In the genomic region with DNA sequence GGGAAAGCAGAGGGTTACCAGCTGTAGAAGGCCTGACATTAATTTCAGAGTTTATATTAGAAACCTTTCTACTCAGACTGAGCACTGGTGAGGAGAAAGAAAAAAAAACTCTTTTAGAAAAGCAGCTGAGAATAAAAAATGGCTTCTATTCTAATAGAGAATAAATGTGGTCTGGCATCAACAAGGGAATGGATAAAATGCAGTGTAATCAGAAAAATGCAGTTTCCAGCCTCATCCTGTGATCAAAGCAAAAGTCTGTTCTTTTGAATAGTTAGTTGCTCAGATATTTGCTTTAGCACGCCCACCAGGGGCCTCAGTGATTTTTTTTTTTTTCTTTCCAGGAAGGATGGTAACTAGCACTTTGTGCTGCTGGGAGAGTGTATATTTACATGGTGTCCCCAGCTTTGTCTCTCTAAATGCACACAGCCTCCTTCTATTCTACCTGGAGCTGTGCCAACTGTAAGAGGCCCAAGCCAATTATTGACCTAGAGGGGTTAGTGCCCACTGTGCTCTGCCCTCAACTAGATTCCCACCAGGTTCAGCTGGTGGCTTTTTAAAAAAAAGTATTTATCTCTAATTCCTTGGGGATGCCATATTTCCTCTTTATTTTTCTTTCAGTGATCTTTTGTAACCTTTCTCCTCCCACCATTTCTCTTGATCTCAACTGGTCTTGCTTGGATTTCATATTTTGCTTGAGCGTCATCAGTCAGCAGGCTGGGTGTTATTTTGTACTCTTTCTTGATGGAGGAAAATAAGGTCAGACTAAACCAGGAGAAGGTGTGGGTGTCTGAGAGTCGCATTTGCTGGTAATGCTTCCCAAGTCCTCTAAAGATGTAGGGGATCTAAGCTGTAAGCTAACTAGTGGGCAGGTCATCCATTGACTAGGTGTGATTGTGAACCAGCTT, we compare ENCODE assay signal across 1 cellular context.
TF ChIP-seq lines count a peak whose summit lies in the region.

No MANE protein-coding gene starts in this region.

TF ChIP-seq in H1, 55 proteins besides CTCF, POLR2A, EP300 and RAD21:
- TF ChIP-seq CHD2 (IDR thresholded peaks at IDR 0.05; ENCODE audit: low read length) (no peak), RNF2 (IDR thresholded peaks at IDR 0.05; ENCODE audit: borderline replicate concordance, low read depth, low read length, missing control alignments, poor library complexity, severe bottlenecking) (no peak), EGR1 (IDR thresholded peaks at IDR 0.05; ENCODE audit: borderline replicate concordance, low read depth, low read length) (no peak), KDM5A (IDR thresholded peaks at IDR 0.05; ENCODE audit: low read length) (no peak), BRCA1 (IDR thresholded peaks at IDR 0.05; ENCODE audit: low read depth, low read length) (no peak), KDM4A (IDR thresholded peaks at IDR 0.05; ENCODE audit: low read depth, low read length, severe bottlenecking) (no peak), CREB1 (IDR thresholded peaks at IDR 0.05) (no peak), NANOG (IDR thresholded peaks at IDR 0.05; ENCODE audit: insufficient read depth, low read depth, low read length, poor library complexity, severe bottlenecking) (no peak), MAFK (IDR thresholded peaks at IDR 0.05; ENCODE audit: low read depth, low read length) (no peak), EZH2 (IDR thresholded peaks at IDR 0.05; ENCODE audit: low read depth, low read length, severe bottlenecking) (no peak), JUND (IDR thresholded peaks at IDR 0.05; ENCODE audit: low read length) (no peak), RXRA (IDR thresholded peaks at IDR 0.05; ENCODE audit: insufficient read depth, low read depth, low read length) (no peak), SIX5 (IDR thresholded peaks at IDR 0.05; ENCODE audit: low read depth, low read length) (no peak), BCL11A (IDR thresholded peaks at IDR 0.05; ENCODE audit: low read depth in 2 of 2, low read length in 2 of 2) (no peak)
- TF ChIP-seq, protein P1, sequence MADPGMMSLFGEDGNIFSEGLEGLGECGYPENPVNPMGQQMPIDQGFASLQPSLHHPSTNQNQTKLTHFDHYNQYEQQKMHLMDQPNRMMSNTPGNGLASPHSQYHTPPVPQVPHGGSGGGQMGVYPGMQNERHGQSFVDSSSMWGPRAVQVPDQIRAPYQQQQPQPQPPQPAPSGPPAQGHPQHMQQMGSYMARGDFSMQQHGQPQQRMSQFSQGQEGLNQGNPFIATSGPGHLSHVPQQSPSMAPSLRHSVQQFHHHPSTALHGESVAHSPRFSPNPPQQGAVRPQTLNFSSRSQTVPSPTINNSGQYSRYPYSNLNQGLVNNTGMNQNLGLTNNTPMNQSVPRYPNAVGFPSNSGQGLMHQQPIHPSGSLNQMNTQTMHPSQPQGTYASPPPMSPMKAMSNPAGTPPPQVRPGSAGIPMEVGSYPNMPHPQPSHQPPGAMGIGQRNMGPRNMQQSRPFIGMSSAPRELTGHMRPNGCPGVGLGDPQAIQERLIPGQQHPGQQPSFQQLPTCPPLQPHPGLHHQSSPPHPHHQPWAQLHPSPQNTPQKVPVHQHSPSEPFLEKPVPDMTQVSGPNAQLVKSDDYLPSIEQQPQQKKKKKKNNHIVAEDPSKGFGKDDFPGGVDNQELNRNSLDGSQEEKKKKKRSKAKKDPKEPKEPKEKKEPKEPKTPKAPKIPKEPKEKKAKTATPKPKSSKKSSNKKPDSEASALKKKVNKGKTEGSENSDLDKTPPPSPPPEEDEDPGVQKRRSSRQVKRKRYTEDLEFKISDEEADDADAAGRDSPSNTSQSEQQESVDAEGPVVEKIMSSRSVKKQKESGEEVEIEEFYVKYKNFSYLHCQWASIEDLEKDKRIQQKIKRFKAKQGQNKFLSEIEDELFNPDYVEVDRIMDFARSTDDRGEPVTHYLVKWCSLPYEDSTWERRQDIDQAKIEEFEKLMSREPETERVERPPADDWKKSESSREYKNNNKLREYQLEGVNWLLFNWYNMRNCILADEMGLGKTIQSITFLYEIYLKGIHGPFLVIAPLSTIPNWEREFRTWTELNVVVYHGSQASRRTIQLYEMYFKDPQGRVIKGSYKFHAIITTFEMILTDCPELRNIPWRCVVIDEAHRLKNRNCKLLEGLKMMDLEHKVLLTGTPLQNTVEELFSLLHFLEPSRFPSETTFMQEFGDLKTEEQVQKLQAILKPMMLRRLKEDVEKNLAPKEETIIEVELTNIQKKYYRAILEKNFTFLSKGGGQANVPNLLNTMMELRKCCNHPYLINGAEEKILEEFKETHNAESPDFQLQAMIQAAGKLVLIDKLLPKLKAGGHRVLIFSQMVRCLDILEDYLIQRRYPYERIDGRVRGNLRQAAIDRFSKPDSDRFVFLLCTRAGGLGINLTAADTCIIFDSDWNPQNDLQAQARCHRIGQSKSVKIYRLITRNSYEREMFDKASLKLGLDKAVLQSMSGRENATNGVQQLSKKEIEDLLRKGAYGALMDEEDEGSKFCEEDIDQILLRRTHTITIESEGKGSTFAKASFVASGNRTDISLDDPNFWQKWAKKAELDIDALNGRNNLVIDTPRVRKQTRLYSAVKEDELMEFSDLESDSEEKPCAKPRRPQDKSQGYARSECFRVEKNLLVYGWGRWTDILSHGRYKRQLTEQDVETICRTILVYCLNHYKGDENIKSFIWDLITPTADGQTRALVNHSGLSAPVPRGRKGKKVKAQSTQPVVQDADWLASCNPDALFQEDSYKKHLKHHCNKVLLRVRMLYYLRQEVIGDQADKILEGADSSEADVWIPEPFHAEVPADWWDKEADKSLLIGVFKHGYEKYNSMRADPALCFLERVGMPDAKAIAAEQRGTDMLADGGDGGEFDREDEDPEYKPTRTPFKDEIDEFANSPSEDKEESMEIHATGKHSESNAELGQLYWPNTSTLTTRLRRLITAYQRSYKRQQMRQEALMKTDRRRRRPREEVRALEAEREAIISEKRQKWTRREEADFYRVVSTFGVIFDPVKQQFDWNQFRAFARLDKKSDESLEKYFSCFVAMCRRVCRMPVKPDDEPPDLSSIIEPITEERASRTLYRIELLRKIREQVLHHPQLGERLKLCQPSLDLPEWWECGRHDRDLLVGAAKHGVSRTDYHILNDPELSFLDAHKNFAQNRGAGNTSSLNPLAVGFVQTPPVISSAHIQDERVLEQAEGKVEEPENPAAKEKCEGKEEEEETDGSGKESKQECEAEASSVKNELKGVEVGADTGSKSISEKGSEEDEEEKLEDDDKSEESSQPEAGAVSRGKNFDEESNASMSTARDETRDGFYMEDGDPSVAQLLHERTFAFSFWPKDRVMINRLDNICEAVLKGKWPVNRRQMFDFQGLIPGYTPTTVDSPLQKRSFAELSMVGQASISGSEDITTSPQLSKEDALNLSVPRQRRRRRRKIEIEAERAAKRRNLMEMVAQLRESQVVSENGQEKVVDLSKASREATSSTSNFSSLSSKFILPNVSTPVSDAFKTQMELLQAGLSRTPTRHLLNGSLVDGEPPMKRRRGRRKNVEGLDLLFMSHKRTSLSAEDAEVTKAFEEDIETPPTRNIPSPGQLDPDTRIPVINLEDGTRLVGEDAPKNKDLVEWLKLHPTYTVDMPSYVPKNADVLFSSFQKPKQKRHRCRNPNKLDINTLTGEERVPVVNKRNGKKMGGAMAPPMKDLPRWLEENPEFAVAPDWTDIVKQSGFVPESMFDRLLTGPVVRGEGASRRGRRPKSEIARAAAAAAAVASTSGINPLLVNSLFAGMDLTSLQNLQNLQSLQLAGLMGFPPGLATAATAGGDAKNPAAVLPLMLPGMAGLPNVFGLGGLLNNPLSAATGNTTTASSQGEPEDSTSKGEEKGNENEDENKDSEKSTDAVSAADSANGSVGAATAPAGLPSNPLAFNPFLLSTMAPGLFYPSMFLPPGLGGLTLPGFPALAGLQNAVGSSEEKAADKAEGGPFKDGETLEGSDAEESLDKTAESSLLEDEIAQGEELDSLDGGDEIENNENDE (IDR thresholded peaks at IDR 0.05; ENCODE audit: insufficient replicate concordance, low read length) = no peak
- TF ChIP-seq, protein P2, sequence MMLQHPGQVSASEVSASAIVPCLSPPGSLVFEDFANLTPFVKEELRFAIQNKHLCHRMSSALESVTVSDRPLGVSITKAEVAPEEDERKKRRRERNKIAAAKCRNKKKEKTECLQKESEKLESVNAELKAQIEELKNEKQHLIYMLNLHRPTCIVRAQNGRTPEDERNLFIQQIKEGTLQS (IDR thresholded peaks at IDR 0.05; ENCODE audit: insufficient read depth, low read depth, low read length) = no peak
TF ChIP-seq in H1: peak in this region for 0.
